26 cellular contexts compared by ENCODE assay signal in genomic region chr9:109005678-109006077, GRCh38.
"Had no signal": no experiment of that assay in that cellular context is flagged by ENCODE, and none has a peak within 500 bp of the region (broad histone marks: within the 10 kb centered on the region; RNA-seq: fewer than 3 reads in every experiment).

No MANE protein-coding gene starts in this region.

- FAIRE-seq: small intestine, urothelium cell line had no signal

- H3K36me3 ChIP-seq: ovary, sigmoid colon, thyroid gland, upper lobe of left lung, vagina had no signal

- H3K27ac ChIP-seq: neural progenitor cell, ovary, parathyroid adenoma, psoas muscle, right lobe of liver, sigmoid colon, stomach, thoracic aorta, thyroid gland, vagina had no signal

- DNase-seq: natural killer cell; occipital lobe; ovary; posterior cingulate gyrus; psoas muscle; right cardiac atrium; right lobe of liver; sigmoid colon; small intestine; stimulated activated CD4-positive, alpha-beta T cell treated with anti-CD3 and anti-CD28 coated beads, Interleukin-15, amount 100 ng/mL, for 24 hours; stimulated activated CD4-positive, alpha-beta T cell treated with anti-CD3 and anti-CD28 coated beads, Interleukin-2, amount 100 ng/mL, for 24 hours; stimulated activated CD4-positive, alpha-beta T cell treated with anti-CD3 and anti-CD28 coated beads, Interleukin-2, amount 100 ng/mL, for 48 hours; stimulated activated CD4-positive, alpha-beta T cell treated with anti-CD3 and anti-CD28 coated beads, Interleukin-4, amount 100 ng/mL, for 24 hours; stimulated activated naive B cell treated with anti-CD40 and anti-IgM and Interleukin-4, amounts not matched to agents 10 μg/mL and 1 μg/mL and 100 μg/mL, for 72 hours; stimulated activated naive CD4-positive, alpha-beta T cell treated with Interleukin-2 at 50 U/mL for 16 hours; stomach; thyroid gland; trophoblast cell; upper lobe of left lung had no signal

- H3K4me3 ChIP-seq: neural progenitor cell, ovary, psoas muscle, right lobe of liver, sigmoid colon, stomach, thoracic aorta, thyroid gland, tibial nerve, upper lobe of left lung, vagina had no signal

- H3K4me1 ChIP-seq: parathyroid adenoma, right lobe of liver had no signal

- H3K27me3 ChIP-seq: neural progenitor cell, ovary, right lobe of liver, sigmoid colon, stomach, thyroid gland, tibial nerve, upper lobe of left lung, vagina had no signal

- H3K9me3 ChIP-seq: ovary, right lobe of liver, sigmoid colon, thoracic aorta, thyroid gland had no signal

- ATAC-seq: natural killer cell; psoas muscle; right cardiac atrium; right lobe of liver; stimulated activated effector memory CD8-positive, alpha-beta T cell treated with anti-CD3 and anti-CD28 coated beads, Interleukin-12 subunit alpha, Interleukin-12 subunit beta, amount 100 ng/mL, for 72 hours; stimulated activated naive B cell treated with anti-CD40 and anti-IgM and Interleukin-4, amounts not matched to agents 10 μg/mL and 1 μg/mL and 100 μg/mL, for 72 hours had no signal
